In the genomic region with DNA sequence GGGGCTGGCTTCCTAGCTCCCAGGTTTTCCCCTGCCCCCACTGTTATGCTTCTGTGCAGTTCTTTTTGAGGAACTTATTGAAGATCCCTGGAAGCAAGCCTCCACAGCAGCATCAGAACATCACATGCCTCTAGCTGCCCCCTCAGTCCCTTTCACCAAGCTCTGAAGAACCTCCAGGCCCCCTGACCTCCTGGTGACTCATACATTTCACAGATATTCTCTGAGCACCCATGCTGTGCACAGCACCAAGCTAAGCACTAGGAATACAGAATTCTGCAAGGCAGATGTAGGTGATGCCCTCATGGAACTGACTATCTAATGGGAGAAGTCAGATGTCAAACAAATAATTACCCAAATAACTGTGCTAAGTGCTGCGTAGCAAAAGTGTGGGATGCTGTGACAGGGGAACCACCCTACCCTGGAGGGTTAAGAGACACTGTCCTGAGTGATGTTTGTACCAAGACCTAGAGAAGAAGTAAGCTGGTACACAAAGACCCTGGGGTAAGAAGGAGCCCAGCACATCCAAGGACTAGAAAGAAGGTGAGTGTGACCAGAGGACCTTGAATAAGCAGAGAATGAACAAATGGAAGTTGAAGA, we compare ENCODE assay signal across 2 cellular contexts.
TF ChIP-seq lines count a peak whose summit lies in the region.

No MANE protein-coding gene starts in this region.

TF ChIP-seq in GM23338, 12 proteins besides CTCF, POLR2A, EP300 and RAD21 (continues in another document):
- TF ChIP-seq, protein P1, sequence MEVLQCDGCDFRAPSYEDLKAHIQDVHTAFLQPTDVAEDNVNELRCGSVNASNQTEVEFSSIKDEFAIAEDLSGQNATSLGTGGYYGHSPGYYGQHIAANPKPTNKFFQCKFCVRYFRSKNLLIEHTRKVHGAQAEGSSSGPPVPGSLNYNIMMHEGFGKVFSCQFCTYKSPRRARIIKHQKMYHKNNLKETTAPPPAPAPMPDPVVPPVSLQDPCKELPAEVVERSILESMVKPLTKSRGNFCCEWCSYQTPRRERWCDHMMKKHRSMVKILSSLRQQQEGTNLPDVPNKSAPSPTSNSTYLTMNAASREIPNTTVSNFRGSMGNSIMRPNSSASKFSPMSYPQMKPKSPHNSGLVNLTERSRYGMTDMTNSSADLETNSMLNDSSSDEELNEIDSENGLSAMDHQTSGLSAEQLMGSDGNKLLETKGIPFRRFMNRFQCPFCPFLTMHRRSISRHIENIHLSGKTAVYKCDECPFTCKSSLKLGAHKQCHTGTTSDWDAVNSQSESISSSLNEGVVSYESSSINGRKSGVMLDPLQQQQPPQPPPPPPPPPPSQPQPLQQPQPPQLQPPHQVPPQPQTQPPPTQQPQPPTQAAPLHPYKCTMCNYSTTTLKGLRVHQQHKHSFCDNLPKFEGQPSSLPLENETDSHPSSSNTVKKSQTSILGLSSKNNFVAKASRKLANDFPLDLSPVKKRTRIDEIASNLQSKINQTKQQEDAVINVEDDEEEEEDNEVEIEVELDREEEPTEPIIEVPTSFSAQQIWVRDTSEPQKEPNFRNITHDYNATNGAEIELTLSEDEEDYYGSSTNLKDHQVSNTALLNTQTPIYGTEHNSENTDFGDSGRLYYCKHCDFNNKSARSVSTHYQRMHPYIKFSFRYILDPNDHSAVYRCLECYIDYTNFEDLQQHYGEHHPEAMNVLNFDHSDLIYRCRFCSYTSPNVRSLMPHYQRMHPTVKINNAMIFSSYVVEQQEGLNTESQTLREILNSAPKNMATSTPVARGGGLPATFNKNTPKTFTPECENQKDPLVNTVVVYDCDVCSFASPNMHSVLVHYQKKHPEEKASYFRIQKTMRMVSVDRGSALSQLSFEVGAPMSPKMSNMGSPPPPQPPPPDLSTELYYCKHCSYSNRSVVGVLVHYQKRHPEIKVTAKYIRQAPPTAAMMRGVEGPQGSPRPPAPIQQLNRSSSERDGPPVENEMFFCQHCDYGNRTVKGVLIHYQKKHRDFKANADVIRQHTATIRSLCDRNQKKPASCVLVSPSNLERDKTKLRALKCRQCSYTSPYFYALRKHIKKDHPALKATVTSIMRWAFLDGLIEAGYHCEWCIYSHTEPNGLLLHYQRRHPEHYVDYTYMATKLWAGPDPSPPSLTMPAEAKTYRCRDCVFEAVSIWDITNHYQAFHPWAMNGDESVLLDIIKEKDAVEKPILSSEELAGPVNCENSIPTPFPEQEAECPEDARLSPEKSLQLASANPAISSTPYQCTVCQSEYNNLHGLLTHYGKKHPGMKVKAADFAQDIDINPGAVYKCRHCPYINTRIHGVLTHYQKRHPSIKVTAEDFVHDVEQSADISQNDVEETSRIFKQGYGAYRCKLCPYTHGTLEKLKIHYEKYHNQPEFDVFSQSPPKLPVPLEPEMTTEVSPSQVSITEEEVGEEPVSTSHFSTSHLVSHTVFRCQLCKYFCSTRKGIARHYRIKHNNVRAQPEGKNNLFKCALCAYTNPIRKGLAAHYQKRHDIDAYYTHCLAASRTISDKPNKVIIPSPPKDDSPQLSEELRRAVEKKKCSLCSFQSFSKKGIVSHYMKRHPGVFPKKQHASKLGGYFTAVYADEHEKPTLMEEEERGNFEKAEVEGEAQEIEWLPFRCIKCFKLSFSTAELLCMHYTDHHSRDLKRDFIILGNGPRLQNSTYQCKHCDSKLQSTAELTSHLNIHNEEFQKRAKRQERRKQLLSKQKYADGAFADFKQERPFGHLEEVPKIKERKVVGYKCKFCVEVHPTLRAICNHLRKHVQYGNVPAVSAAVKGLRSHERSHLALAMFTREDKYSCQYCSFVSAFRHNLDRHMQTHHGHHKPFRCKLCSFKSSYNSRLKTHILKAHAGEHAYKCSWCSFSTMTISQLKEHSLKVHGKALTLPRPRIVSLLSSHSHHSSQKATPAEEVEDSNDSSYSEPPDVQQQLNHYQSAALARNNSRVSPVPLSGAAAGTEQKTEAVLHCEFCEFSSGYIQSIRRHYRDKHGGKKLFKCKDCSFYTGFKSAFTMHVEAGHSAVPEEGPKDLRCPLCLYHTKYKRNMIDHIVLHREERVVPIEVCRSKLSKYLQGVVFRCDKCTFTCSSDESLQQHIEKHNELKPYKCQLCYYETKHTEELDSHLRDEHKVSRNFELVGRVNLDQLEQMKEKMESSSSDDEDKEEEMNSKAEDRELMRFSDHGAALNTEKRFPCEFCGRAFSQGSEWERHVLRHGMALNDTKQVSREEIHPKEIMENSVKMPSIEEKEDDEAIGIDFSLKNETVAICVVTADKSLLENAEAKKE (CRISPR knock-in tag; IDR thresholded peaks at IDR 0.05), result no peak
- no peak for TF ChIP-seq ZNF331 (CRISPR knock-in tag; IDR thresholded peaks at IDR 0.05; ENCODE audit: low read depth)
- no peak for TF ChIP-seq ZNF114 (CRISPR knock-in tag; IDR thresholded peaks at IDR 0.05)
- TF ChIP-seq, protein P2, sequence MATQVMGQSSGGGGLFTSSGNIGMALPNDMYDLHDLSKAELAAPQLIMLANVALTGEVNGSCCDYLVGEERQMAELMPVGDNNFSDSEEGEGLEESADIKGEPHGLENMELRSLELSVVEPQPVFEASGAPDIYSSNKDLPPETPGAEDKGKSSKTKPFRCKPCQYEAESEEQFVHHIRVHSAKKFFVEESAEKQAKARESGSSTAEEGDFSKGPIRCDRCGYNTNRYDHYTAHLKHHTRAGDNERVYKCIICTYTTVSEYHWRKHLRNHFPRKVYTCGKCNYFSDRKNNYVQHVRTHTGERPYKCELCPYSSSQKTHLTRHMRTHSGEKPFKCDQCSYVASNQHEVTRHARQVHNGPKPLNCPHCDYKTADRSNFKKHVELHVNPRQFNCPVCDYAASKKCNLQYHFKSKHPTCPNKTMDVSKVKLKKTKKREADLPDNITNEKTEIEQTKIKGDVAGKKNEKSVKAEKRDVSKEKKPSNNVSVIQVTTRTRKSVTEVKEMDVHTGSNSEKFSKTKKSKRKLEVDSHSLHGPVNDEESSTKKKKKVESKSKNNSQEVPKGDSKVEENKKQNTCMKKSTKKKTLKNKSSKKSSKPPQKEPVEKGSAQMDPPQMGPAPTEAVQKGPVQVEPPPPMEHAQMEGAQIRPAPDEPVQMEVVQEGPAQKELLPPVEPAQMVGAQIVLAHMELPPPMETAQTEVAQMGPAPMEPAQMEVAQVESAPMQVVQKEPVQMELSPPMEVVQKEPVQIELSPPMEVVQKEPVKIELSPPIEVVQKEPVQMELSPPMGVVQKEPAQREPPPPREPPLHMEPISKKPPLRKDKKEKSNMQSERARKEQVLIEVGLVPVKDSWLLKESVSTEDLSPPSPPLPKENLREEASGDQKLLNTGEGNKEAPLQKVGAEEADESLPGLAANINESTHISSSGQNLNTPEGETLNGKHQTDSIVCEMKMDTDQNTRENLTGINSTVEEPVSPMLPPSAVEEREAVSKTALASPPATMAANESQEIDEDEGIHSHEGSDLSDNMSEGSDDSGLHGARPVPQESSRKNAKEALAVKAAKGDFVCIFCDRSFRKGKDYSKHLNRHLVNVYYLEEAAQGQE (IDR thresholded peaks at IDR 0.05; ENCODE audit: unreplicated experiment), result no peak
- no peak for TF ChIP-seq JUNB (IDR thresholded peaks at IDR 0.05; ENCODE audit: unreplicated experiment)
- TF ChIP-seq NANOG (IDR thresholded peaks at IDR 0.05; ENCODE audit: borderline replicate concordance), result no peak
- TF ChIP-seq EZH2 (IDR thresholded peaks at IDR 0.05; ENCODE audit: low read depth, unreplicated experiment), result no peak
- TF ChIP-seq EZH2phosphoT487 (IDR thresholded peaks at IDR 0.05; ENCODE audit: unreplicated experiment), result no peak
- no peak for TF ChIP-seq STAT1 (IDR thresholded peaks at IDR 0.05; ENCODE audit: unreplicated experiment)

TF ChIP-seq in SK-N-SH, 30 proteins besides CTCF, POLR2A, EP300 and RAD21:
- no peak for TF ChIP-seq RXRA (IDR thresholded peaks at IDR 0.05; ENCODE audit: borderline replicate concordance, low read depth)
- no peak for TF ChIP-seq POLR2AphosphoS5 (IDR thresholded peaks at IDR 0.05; ENCODE audit: low read depth, low read length)
- TF ChIP-seq, protein P3, sequence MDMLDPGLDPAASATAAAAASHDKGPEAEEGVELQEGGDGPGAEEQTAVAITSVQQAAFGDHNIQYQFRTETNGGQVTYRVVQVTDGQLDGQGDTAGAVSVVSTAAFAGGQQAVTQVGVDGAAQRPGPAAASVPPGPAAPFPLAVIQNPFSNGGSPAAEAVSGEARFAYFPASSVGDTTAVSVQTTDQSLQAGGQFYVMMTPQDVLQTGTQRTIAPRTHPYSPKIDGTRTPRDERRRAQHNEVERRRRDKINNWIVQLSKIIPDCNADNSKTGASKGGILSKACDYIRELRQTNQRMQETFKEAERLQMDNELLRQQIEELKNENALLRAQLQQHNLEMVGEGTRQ (IDR thresholded peaks at IDR 0.05; ENCODE audit: borderline replicate concordance, low read depth, low read length), result no peak
- TF ChIP-seq, protein P4, sequence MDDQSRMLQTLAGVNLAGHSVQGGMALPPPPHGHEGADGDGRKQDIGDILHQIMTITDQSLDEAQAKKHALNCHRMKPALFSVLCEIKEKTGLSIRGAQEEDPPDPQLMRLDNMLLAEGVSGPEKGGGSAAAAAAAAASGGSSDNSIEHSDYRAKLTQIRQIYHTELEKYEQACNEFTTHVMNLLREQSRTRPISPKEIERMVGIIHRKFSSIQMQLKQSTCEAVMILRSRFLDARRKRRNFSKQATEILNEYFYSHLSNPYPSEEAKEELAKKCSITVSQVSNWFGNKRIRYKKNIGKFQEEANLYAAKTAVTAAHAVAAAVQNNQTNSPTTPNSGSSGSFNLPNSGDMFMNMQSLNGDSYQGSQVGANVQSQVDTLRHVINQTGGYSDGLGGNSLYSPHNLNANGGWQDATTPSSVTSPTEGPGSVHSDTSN (IDR thresholded peaks at IDR 0.05), result no peak
